8 cellular contexts compared by ENCODE assay signal in the genomic region with DNA sequence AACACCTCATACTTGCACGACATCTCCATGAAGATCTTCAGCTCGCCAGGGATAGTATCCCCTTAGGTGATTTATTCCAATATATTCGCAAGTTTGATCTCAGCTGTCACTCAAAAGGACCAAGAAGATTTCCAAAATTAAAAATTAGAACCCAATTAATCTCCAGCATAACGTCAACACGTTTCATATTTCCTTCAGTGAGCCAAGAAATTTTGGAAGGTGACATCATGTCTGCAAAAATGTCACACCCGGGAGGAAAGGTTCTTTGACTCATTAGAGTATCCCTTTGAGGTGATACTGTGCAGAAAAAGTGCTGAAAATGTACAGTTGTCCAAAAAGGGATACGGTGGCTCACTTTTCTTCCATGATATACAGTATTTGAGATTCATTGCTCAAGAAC.
"Had no signal": no experiment of that assay in that cellular context is flagged by ENCODE, and none has a peak within 500 bp of the region (broad histone marks: within the 10 kb centered on the region; RNA-seq: fewer than 3 reads in every experiment).

No MANE protein-coding gene starts in this region.

- ATAC-seq: HepG2, K562 had no signal

- H3K9ac ChIP-seq: KMS-11 had no signal

- FAIRE-seq: HepG2, HTR-8/SVneo, K562 had no signal

- H3K27ac ChIP-seq: HL-60, KMS-11 had no signal

- H3K4me3 ChIP-seq: K562 had no signal

- H3K4me2 ChIP-seq: KMS-11 had no signal

- DNase-seq: IMR-90, KBM-7, KG1 had no signal
